24 cellular contexts compared by ENCODE assay signal in the genomic region with DNA sequence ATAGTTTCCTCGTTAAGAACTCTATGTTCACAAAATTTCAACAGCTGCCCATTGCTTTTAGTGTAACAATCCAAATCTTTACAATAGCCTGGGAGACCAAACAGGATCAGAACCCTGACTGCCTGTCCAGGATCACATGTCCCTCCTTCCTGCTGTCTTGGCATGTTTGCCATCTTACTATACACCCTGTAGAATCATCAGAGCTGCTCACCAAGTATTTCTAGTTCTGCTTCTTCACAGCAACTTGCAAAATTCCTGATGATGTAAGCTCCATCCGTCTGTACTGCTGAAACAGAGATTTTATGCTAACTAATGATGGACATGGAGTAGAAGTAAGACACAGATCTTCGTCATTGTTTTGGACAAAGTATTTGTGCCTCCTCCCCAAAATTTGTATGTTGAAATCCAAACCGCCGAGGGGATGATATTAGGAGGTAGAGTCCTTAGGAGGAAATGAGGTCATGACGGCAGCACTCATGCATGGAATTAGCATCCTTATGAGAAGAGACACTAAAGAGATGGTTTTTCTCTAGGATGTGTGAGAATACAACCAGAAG.
"Had no signal": no experiment of that assay in that cellular context is flagged by ENCODE, and none has a peak within 500 bp of the region (broad histone marks: within the 10 kb centered on the region; RNA-seq: fewer than 3 reads in every experiment).

No MANE protein-coding gene starts in this region.

- H3K36me3 ChIP-seq: gastrocnemius medialis, lower lobe of right lung, ovary, right lobe of liver, thoracic aorta, tibial nerve, upper lobe of right lung, vagina had no signal

- H3K27ac ChIP-seq: dorsolateral prefrontal cortex, gastrocnemius medialis, lower lobe of right lung, ovary, right lobe of liver, thoracic aorta, tibial nerve, upper lobe of right lung, vagina had no signal

- ATAC-seq: gastrocnemius medialis; left ventricle myocardium superior; lower lobe of right lung; natural killer cell; right lobe of liver; stimulated activated naive B cell treated with anti-CD40 and anti-IgM and Interleukin-4, amounts not matched to agents 10 μg/mL and 1 μg/mL and 100 μg/mL, for 72 hours; upper lobe of right lung had no signal

- H3K4me3 ChIP-seq: dorsolateral prefrontal cortex, gastrocnemius medialis, lower lobe of right lung, ovary, right lobe of liver, thoracic aorta, tibial nerve, upper lobe of right lung, vagina had no signal

- H3K4me1 ChIP-seq: gastrocnemius medialis, lower lobe of right lung, right lobe of liver, tibial nerve, upper lobe of right lung, vagina had no signal

- H3K27me3 ChIP-seq: dorsolateral prefrontal cortex, gastrocnemius medialis, ovary, right lobe of liver, tibial nerve, upper lobe of right lung, vagina had no signal

- FAIRE-seq: colon, keratinocyte, small intestine had no signal

- DNase-seq: dorsolateral prefrontal cortex; effector CD8-positive, alpha-beta T cell; endodermal cell; erythroblast; foreskin fibroblast; gastrocnemius medialis; head of caudate nucleus; left ventricle myocardium superior; lower lobe of right lung; natural killer cell; occipital lobe; ovary; posterior cingulate gyrus; right lobe of liver; small intestine; stimulated activated CD4-positive, alpha-beta T cell treated with anti-CD3 and anti-CD28 coated beads, Interleukin-15, amount 100 ng/mL, for 24 hours; stimulated activated CD4-positive, alpha-beta T cell treated with anti-CD3 and anti-CD28 coated beads, Interleukin-2, amount 100 ng/mL, for 48 hours; stimulated activated naive B cell treated with anti-CD40 and anti-IgM and Interleukin-4, amounts not matched to agents 10 μg/mL and 1 μg/mL and 100 μg/mL, for 72 hours; upper lobe of right lung had no signal
